Comparison of ENCODE assay signal across 9 cellular contexts in the genomic region with DNA sequence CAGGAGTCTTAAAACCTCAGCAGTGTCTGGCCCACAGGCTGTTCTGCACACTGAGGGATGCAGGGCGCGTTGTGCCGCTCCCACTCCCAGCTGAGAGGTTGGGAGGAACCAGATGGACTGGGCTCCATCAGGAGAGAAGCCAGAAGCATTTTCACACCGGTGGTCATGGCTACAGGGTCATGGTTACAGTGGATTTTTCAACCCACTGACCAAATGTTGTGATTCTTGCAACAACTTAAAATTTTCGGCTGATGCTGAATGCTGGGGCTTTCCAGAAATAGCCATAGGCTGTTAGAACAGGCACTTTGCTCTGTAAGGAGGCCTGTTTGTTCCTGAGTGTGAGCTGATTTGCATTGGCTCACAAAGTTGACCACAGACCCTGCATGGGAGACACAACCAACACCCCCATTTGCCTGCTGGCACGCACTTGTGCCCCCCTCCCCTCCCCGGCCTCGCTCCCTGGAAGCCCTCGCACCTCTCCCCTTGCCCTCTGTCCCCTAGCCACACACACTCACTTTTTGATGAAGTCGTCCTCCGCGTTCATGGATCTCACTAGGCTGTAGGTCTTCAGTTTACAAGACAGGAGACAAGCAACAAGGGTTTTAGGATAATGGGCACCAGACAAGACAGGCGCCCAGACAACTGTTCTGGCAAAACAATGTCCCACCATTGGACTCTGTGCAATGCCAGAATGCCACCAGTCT. TPM values are rescaled to one million over a fixed set of nuclear protein-coding genes. Genes with fewer than 3 reads are reported as not detected.
DNase-seq lines count a peak whose midpoint lies in the region; ATAC-seq lines count a peak whose summit lies in the region.
"Had no signal": no experiment of that assay in that cellular context is flagged by ENCODE, and none has a peak within 500 bp of the region (broad histone marks: within the 10 kb centered on the region; RNA-seq: fewer than 3 reads in every experiment).

No MANE protein-coding gene starts in this region.

- H3K4me1 ChIP-seq in mucosa of rectum (ENCODE audit: control insufficient read depth in 2 of 2, insufficient read depth in 2 of 2, low read length in 2 of 2) = peaks cover 48 to 56% of the 10 kb centered on the region in 2 donors

- peaks cover 56% of the 10 kb centered on the region for H3K4me1 Mint-ChIP-seq in activated T-helper 17 cell treated with anti-CD3 and anti-CD28 coated beads, Interleukin-2, amount 50 U/mL, for 72 hours

- peaks cover 8% of the 10 kb centered on the region for H3K36me3 Mint-ChIP-seq in activated T-helper 17 cell treated with anti-CD3 and anti-CD28 coated beads, Interleukin-2, amount 50 U/mL, for 72 hours (ENCODE audit: low read depth)

- H3K27ac Mint-ChIP-seq in activated T-helper 17 cell treated with anti-CD3 and anti-CD28 coated beads, Interleukin-2, amount 50 U/mL, for 72 hours = peak overlapping the region; percentile 91

- DNase-seq in EH (ENCODE audit: low read depth) (peak; percentile 6), globus pallidus (ENCODE audit: low spot score) (no peak), NCI-H1105 (lab: John Stamatoyannopoulos, UW) (no peak), SW480 (ENCODE audit: low spot score) (no peak)

- ATAC-seq in GM21786 (IDR thresholded peaks at IDR 0.05; ENCODE audit: unreplicated experiment) = peak; percentile 16
- ATAC-seq in activated T-helper 17 cell treated with anti-CD3 and anti-CD28 coated beads, Interleukin-2, amount 50 U/mL, for 72 hours (replicated peaks) = no peak
- ATAC-seq in HG02885 (IDR thresholded peaks at IDR 0.05; ENCODE audit: poor library complexity, unreplicated experiment) = no peak
- ATAC-seq: HCT116 had no signal

- H3K27ac ChIP-seq in mucosa of rectum (ENCODE audit: low read depth in 2 of 2, low read length in 2 of 2) = peak overlapping the region; percentile 57 to 87

- H3K27me3 Mint-ChIP-seq in activated T-helper 17 cell treated with anti-CD3 and anti-CD28 coated beads, Interleukin-2, amount 50 U/mL, for 72 hours = no peaks in the 10 kb centered on the region

- no peaks in the 10 kb centered on the region for H3K9me3 Mint-ChIP-seq in activated T-helper 17 cell treated with anti-CD3 and anti-CD28 coated beads, Interleukin-2, amount 50 U/mL, for 72 hours

- peak overlapping the region in 1 of 2 donors; percentile 91 for H3K9ac ChIP-seq in mucosa of rectum (ENCODE audit: low read depth in 1 of 2, low read length in 2 of 2)

- H3K36me3 ChIP-seq in mucosa of rectum (ENCODE audit: control insufficient read depth in 2 of 2, insufficient read depth in 2 of 2, low read length in 2 of 2) = no peaks in the 10 kb centered on the region

- H3K9me3 ChIP-seq in mucosa of rectum (ENCODE audit: control insufficient read depth in 2 of 2, low read length in 2 of 2) = no peaks in the 10 kb centered on the region

- no peak overlapping the region for H3K4me3 ChIP-seq in mucosa of rectum (ENCODE audit: low read length in 2 of 2)

- H3K4me3 Mint-ChIP-seq in activated T-helper 17 cell treated with anti-CD3 and anti-CD28 coated beads, Interleukin-2, amount 50 U/mL, for 72 hours = peak overlapping the region; percentile 95

- no peaks in the 10 kb centered on the region for H3K27me3 ChIP-seq in mucosa of rectum (ENCODE audit: control insufficient read depth in 2 of 2, insufficient read depth in 2 of 2, low read length in 2 of 2)

RNA-seq across cellular contexts. Expression of a gene that starts 3.4 kb away (rescaled TPM):
- total RNA-seq in activated T-helper 17 cell treated with anti-CD3 and anti-CD28 coated beads, Interleukin-2, amount 50 U/mL, for 72 hours = 10 to 100 TPM; 59.0 to 69.2 TPM
